24 cellular contexts compared by ENCODE assay signal in the genomic region with DNA sequence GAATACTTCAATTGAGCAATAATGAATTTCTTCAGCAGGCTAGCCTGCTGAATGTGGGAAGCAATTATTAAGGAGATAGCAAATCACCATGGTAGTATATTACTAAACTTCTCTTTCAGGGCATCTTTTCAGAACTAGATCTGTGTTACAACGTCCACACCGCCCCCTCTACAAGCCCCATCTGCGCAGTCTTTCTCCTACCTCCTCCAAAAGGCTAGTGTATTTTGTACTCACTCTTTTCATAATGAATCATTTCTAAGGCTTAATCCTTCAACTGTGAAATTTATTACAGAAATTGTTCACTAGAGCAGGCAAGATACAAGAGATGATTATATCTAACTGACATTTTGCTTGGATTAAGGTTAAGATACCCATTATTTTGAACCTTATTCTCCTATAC. TPM values are rescaled to one million over a fixed set of nuclear protein-coding genes. Genes with fewer than 3 reads are reported as not detected.
"Had no signal": no experiment of that assay in that cellular context is flagged by ENCODE, and none has a peak within 500 bp of the region (broad histone marks: within the 10 kb centered on the region; RNA-seq: fewer than 3 reads in every experiment).

No MANE protein-coding gene starts in this region.

- H3K4me1 ChIP-seq: colonic mucosa, gastrocnemius medialis, neural progenitor cell, psoas muscle, testis, upper lobe of left lung had no signal

- H3K36me3 ChIP-seq: brain microvascular endothelial cell, colonic mucosa, gastrocnemius medialis, neural progenitor cell, upper lobe of left lung had no signal

- H3K4me2 ChIP-seq: neural progenitor cell, SK-N-SH, smooth muscle cell had no signal

- DNase-seq: activated CD4-positive, alpha-beta T cell treated with anti-CD3 and anti-CD28 coated beads, Interleukin-2, amount 10 ng/mL, durations not matched to agents 7 days and 5 days; activated CD4-positive, CD25-positive, alpha-beta regulatory T cell; activated CD8-positive, alpha-beta T cell treated with anti-CD3 and anti-CD28 coated beads, Interleukin-2, amount 10 ng/mL, durations not matched to agents 7 days and 5 days; activated gamma-delta T cell treated with Interleukin-2 at 50 U/mL for 16 hours; aorta; brain microvascular endothelial cell; colonic mucosa; gastrocnemius medialis; head of caudate nucleus; kidney glomerular epithelial cell; left ventricle myocardium superior; psoas muscle; right cardiac atrium; SK-N-SH; stimulated activated CD4-positive, alpha-beta T cell treated with anti-CD3 and anti-CD28 coated beads, Interleukin-4, amount 100 ng/mL, for 24 hours; T-helper 1 cell; T1000; testis; upper lobe of left lung had no signal

- H2AFZ ChIP-seq: neural progenitor cell had no signal

- H3K9me3 Mint-ChIP-seq: central memory CD8-positive, alpha-beta T cell; neural progenitor cell; stimulated activated memory B cell treated with anti-CD40 and anti-IgM and Interleukin-4, amounts not matched to agents 10 μg/mL and 1 μg/mL and 100 μg/mL, for 72 hours had no signal

- H3K36me3 Mint-ChIP-seq: neural progenitor cell; stimulated activated memory B cell treated with anti-CD40 and anti-IgM and Interleukin-4, amounts not matched to agents 10 μg/mL and 1 μg/mL and 100 μg/mL, for 72 hours had no signal

- H3K9me3 ChIP-seq: colonic mucosa, gastrocnemius medialis, psoas muscle, SK-N-SH, testis, upper lobe of left lung had no signal

- H3K9ac ChIP-seq: neural progenitor cell, SK-N-SH had no signal

- H3K27ac ChIP-seq: brain microvascular endothelial cell, colonic mucosa, gastrocnemius medialis, neural progenitor cell, psoas muscle, testis, upper lobe of left lung had no signal

- H3K4me3 Mint-ChIP-seq: activated CD4-positive, alpha-beta T cell treated with anti-CD3 and anti-CD28 coated beads, Interleukin-2, amount 10 ng/mL, durations not matched to agents 7 days and 5 days; activated CD8-positive, alpha-beta T cell treated with anti-CD3 and anti-CD28 coated beads, Interleukin-2, amount 10 ng/mL, durations not matched to agents 7 days and 5 days; central memory CD8-positive, alpha-beta T cell; neural progenitor cell; stimulated activated memory B cell treated with anti-CD40 and anti-IgM and Interleukin-4, amounts not matched to agents 10 μg/mL and 1 μg/mL and 100 μg/mL, for 72 hours had no signal

- H3K4me3 ChIP-seq: colonic mucosa, gastrocnemius medialis, neural progenitor cell, psoas muscle, smooth muscle cell, testis, upper lobe of left lung had no signal

- H3K27me3 Mint-ChIP-seq: activated CD4-positive, alpha-beta T cell treated with anti-CD3 and anti-CD28 coated beads, Interleukin-2, amount 10 ng/mL, durations not matched to agents 7 days and 5 days; central memory CD8-positive, alpha-beta T cell; stimulated activated memory B cell treated with anti-CD40 and anti-IgM and Interleukin-4, amounts not matched to agents 10 μg/mL and 1 μg/mL and 100 μg/mL, for 72 hours had no signal

- H3K4me1 Mint-ChIP-seq: neural progenitor cell had no signal

- H3K27me3 ChIP-seq: brain microvascular endothelial cell, colonic mucosa, gastrocnemius medialis, neural progenitor cell, testis, upper lobe of left lung had no signal

- H3K27ac Mint-ChIP-seq: activated CD4-positive, alpha-beta T cell treated with anti-CD3 and anti-CD28 coated beads, Interleukin-2, amount 10 ng/mL, durations not matched to agents 7 days and 5 days; activated CD8-positive, alpha-beta T cell treated with anti-CD3 and anti-CD28 coated beads, Interleukin-2, amount 10 ng/mL, durations not matched to agents 7 days and 5 days; neural progenitor cell; stimulated activated memory B cell treated with anti-CD40 and anti-IgM and Interleukin-4, amounts not matched to agents 10 μg/mL and 1 μg/mL and 100 μg/mL, for 72 hours had no signal

RNA-seq across cellular contexts. Expression of a gene that starts 38.3 kb away (rescaled TPM):
- total RNA-seq: osteocyte had no signal
- polyA plus RNA-seq: SK-N-SH had no signal
